ENCODE assay signal across 8 cellular contexts in genomic region chr15:90869601-90870353, GRCh38. TPM values are rescaled to one million over a fixed set of nuclear protein-coding genes. Genes with fewer than 3 reads are reported as not detected.
DNase-seq lines count a peak whose midpoint lies in the region; ATAC-seq and TF ChIP-seq lines count a peak whose summit lies in the region.

No MANE protein-coding gene starts in this region.

- CTCF ChIA-PET in activated CD8-positive, alpha-beta memory T cell treated with anti-CD3 and anti-CD28 coated beads, Interleukin-2, amount 10 ng/mL, durations not matched to agents 7 days and 5 days (lab: Charles Lee), result interaction anchor here (0.8 to 2.4 kb wide), 10 partner anchors 12 to 65 kb away, joined by 3 to 10 read pairs (median 5); partner anchors contain the start of gene MAN2A2

- H3K36me3 ChIP-seq in body of pancreas (replicated peaks in 1 of 2; ENCODE audit: insufficient read depth in 1 of 2, low read depth in 2 of 2) (no peaks in the 10 kb centered on the region), skeletal muscle tissue (ENCODE audit: control insufficient read depth in 3 of 3, insufficient read depth in 3 of 3, low read length in 3 of 3) (no peaks in the 10 kb centered on the region)

- WGBS in body of pancreas, 2 donors, result 40 to 46% methylated on average over 5 to 9 of the region's 9 CpGs

- peaks cover 72% of the 10 kb centered on the region for H3K4me1 ChIP-seq in body of pancreas
- peaks cover 37 to 49% (median 46%) of the 10 kb centered on the region in 3 donors for H3K4me1 ChIP-seq in skeletal muscle tissue (ENCODE audit: control insufficient read depth in 3 of 3, insufficient read depth in 3 of 3, low read length in 3 of 3)

- no peaks in the 10 kb centered on the region for H3K27me3 ChIP-seq in body of pancreas
- H3K27me3 ChIP-seq in skeletal muscle tissue (ENCODE audit: control insufficient read depth in 3 of 3, insufficient read depth in 3 of 3, low read length in 3 of 3), result no peaks in the 10 kb centered on the region

- H3K27ac Mint-ChIP-seq in activated CD8-positive, alpha-beta memory T cell treated with anti-CD3 and anti-CD28 coated beads, Interleukin-2, amount 10 ng/mL, durations not matched to agents 7 days and 5 days, result peak overlapping the region; percentile 86

- TF ChIP-seq CTCF in body of pancreas (IDR thresholded peaks at IDR 0.05), result no peak

- peak overlapping the region; percentile 83 to 95 (median 90) for H3K27ac ChIP-seq in body of pancreas
- peak overlapping the region; percentile 90 for H3K27ac ChIP-seq in skeletal muscle tissue (ENCODE audit: low read depth, low read length)

- H3K36me3 Mint-ChIP-seq in activated CD8-positive, alpha-beta memory T cell treated with anti-CD3 and anti-CD28 coated beads, Interleukin-2, amount 10 ng/mL, durations not matched to agents 7 days and 5 days, result peaks cover 34% of the 10 kb centered on the region

- peak; percentile 37 for ATAC-seq in activated CD8-positive, alpha-beta memory T cell treated with anti-CD3 and anti-CD28 coated beads, Interleukin-2, amount 10 ng/mL, durations not matched to agents 7 days and 5 days
- peak; percentile 11 for ATAC-seq in body of pancreas
- no peak for ATAC-seq in HG02973 (IDR thresholded peaks at IDR 0.05; ENCODE audit: unreplicated experiment)

- H3K9me3 ChIP-seq in body of pancreas (no peaks in the 10 kb centered on the region), skeletal muscle tissue (ENCODE audit: control insufficient read depth in 3 of 3, low read length in 3 of 3) (no peaks in the 10 kb centered on the region)

- DNase-seq in activated CD8-positive, alpha-beta memory T cell treated with anti-CD3 and anti-CD28 coated beads, Interleukin-2, amount 10 ng/mL, durations not matched to agents 7 days and 5 days, result peak; percentile 70
- DNase-seq in activated CD8-positive, alpha-beta memory T cell treated with anti-CD3 and anti-CD28 coated beads, Interleukin-2, amount 50 U/mL, for 4 hours, result no peak
- DNase-seq in RPMI7951 (ENCODE audit: low read depth) (peak; percentile 97), body of pancreas (peak in 3 of 4 donors; percentile 53 to 78 (median 58)), iPS-NIHi7 (ENCODE audit: extremely low spot score) (peak; percentile 44), NCI-H1930 (lab: John Stamatoyannopoulos, UW) (no peak)

- H3K4me3 ChIP-seq in body of pancreas, result no peak overlapping the region
- H3K4me3 ChIP-seq in skeletal muscle tissue (ENCODE audit: low read length in 3 of 3), result peak overlapping the region in 1 of 3 donors; percentile 23

- peak in 1 of 3 donors; percentile 34 for TF ChIP-seq POLR2A in body of pancreas (IDR thresholded peaks at IDR 0.05)

- peak overlapping the region in 2 of 3 donors; percentile 21 to 25 for H3K9ac ChIP-seq in skeletal muscle tissue (ENCODE audit: low read depth in 1 of 3, low read length in 3 of 3)

- H3K27me3 Mint-ChIP-seq in activated CD8-positive, alpha-beta memory T cell treated with anti-CD3 and anti-CD28 coated beads, Interleukin-2, amount 10 ng/mL, durations not matched to agents 7 days and 5 days, result no peaks in the 10 kb centered on the region

- intact Hi-C loops in body of pancreas (cut with DNase I), result no loop called here

- peak overlapping the region; percentile 83 for H3K4me3 Mint-ChIP-seq in activated CD8-positive, alpha-beta memory T cell treated with anti-CD3 and anti-CD28 coated beads, Interleukin-2, amount 10 ng/mL, durations not matched to agents 7 days and 5 days

- H3K9me3 Mint-ChIP-seq in activated CD8-positive, alpha-beta memory T cell treated with anti-CD3 and anti-CD28 coated beads, Interleukin-2, amount 10 ng/mL, durations not matched to agents 7 days and 5 days (ENCODE audit: low read depth), result no peaks in the 10 kb centered on the region

- peaks cover 49% of the 10 kb centered on the region for H3K4me1 Mint-ChIP-seq in activated CD8-positive, alpha-beta memory T cell treated with anti-CD3 and anti-CD28 coated beads, Interleukin-2, amount 10 ng/mL, durations not matched to agents 7 days and 5 days

RNA-seq across cellular contexts. Expression of gene FURIN, which starts 1.4 kb away (rescaled TPM):
- 100 to 1,000 TPM; 487 to 625 TPM for total RNA-seq in activated CD8-positive, alpha-beta memory T cell treated with anti-CD3 and anti-CD28 coated beads, Interleukin-2, amount 10 ng/mL, durations not matched to agents 7 days and 5 days
- 20.4 and 32.5 TPM in 2 replicates for total RNA-seq in RPMI7951 (2014; rRNA removed; shearing (Covaris generic))
- total RNA-seq in body of pancreas, result 100 to 1,000 TPM in 1 of 2 donors, 10 to 100 TPM in 1; 88.0 to 112 TPM
- 12.0 TPM for total RNA-seq in skeletal muscle tissue

RNA-seq across cellular contexts. Expression of gene FES, which starts 14.5 kb away (rescaled TPM):
- 10 to 100 TPM; 55.7 to 61.2 TPM for total RNA-seq in activated CD8-positive, alpha-beta memory T cell treated with anti-CD3 and anti-CD28 coated beads, Interleukin-2, amount 10 ng/mL, durations not matched to agents 7 days and 5 days
- total RNA-seq in RPMI7951 (2014; rRNA removed; shearing (Covaris generic)), result 3.5 and 4.7 TPM in 2 replicates
- 10 to 100 TPM; 16.9 to 24.4 TPM for total RNA-seq in body of pancreas
- 19.8 TPM for total RNA-seq in skeletal muscle tissue

RNA-seq across cellular contexts. Expression of gene MAN2A2, which starts 33.3 kb away (rescaled TPM):
- 100 to 1,000 TPM; 174 to 183 TPM for total RNA-seq in activated CD8-positive, alpha-beta memory T cell treated with anti-CD3 and anti-CD28 coated beads, Interleukin-2, amount 10 ng/mL, durations not matched to agents 7 days and 5 days
- total RNA-seq in RPMI7951 (2014; rRNA removed; shearing (Covaris generic)), result 6.5 and 7.1 TPM in 2 replicates
- total RNA-seq in body of pancreas, result 100 to 1,000 TPM in 1 of 2 donors, 10 to 100 TPM in 1; 78.9 to 138 TPM
- total RNA-seq in skeletal muscle tissue, result 14.1 TPM

Comparison
In these comparisons a context has a peak if more than half of its experiments do, and no peak if none do; other contexts are left out.
1. DNase-seq: peak in activated CD8-positive, alpha-beta memory T cell treated with anti-CD3 and anti-CD28 coated beads, Interleukin-2, amount 10 ng/mL, durations not matched to agents 7 days and 5 days (single experiment), RPMI7951 (single experiment), body of pancreas (3 of 4) and iPS-NIHi7 (single experiment); none in activated CD8-positive, alpha-beta memory T cell treated with anti-CD3 and anti-CD28 coated beads, Interleukin-2, amount 50 U/mL, for 4 hours (single experiment) and NCI-H1930 (0 of 2).
2. RNA of gene FURIN, which starts 1.4 kb away (total RNA-seq): 487 to 625 TPM in activated CD8-positive, alpha-beta memory T cell treated with anti-CD3 and anti-CD28 coated beads, Interleukin-2, amount 10 ng/mL, durations not matched to agents 7 days and 5 days; 88.0 to 112 TPM in body of pancreas, 20.4 to 32.5 TPM in RPMI7951 and 12.0 TPM in skeletal muscle tissue (single experiment); every median in the first group is over 4 times any median in the second.